In the genomic region with DNA sequence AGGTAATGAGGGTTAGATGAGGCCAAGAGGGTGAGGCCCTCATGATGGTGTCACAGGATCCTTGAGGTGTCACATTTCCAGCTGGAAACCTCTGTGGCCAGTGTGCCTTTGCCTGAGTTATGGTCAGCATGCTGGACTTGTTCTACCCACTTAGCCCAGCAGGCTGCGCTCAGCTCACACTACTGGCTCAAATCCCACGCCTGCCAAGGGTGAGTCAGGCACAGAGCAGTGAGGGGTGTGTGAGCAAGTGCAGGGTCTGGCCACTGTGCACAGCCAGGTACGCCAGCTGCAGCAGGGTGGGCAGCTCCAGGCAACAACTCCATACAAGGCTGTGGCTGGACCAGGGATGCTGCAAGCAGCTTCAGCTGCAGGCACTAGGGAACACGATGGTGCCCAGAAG, we compare ENCODE assay signal across 8 cellular contexts.
A peak's percentile ranks its signal among the peaks of the same experiment; 100 is the strongest.
DNase-seq lines count a peak whose midpoint lies in the region; ATAC-seq, FAIRE-seq and TF ChIP-seq lines count a peak whose summit lies in the region.

No MANE protein-coding gene starts in this region.

- no peaks in the 10 kb centered on the region for H3K4me1 ChIP-seq in right atrium auricular region

- TF ChIP-seq CTCF in activated CD8-positive, alpha-beta T cell treated with anti-CD3 and anti-CD28 coated beads for 36 hours (IDR thresholded peaks at IDR 0.05), result no peak
- TF ChIP-seq CTCF in right atrium auricular region (IDR thresholded peaks at IDR 0.05), result peak; percentile 17 to 57

- no peak for ATAC-seq in activated CD8-positive, alpha-beta T cell treated with anti-CD3 and anti-CD28 coated beads for 36 hours
- ATAC-seq in activated CD8-positive, alpha-beta T cell treated with anti-CD3 and anti-CD28 coated beads, Interleukin-2, amount 10 ng/mL, durations not matched to agents 7 days and 5 days, result no peak
- no peak for ATAC-seq in GM18873 (IDR thresholded peaks at IDR 0.05; ENCODE audit: low FRiP score, unreplicated experiment)
- ATAC-seq in HG03196 (IDR thresholded peaks at IDR 0.05; ENCODE audit: unreplicated experiment), result no peak

- H3K36me3 Mint-ChIP-seq in activated CD8-positive, alpha-beta T cell treated with anti-CD3 and anti-CD28 coated beads for 36 hours (ENCODE audit: low read depth), result no peaks in the 10 kb centered on the region
- no peaks in the 10 kb centered on the region for H3K36me3 Mint-ChIP-seq in activated CD8-positive, alpha-beta T cell treated with anti-CD3 and anti-CD28 coated beads, Interleukin-2, amount 10 ng/mL, durations not matched to agents 7 days and 5 days (ENCODE audit: low read depth)
- no peaks in the 10 kb centered on the region for H3K36me3 Mint-ChIP-seq in activated CD4-positive, alpha-beta memory T cell treated with anti-CD3 and anti-CD28 coated beads, Interleukin-2, amount 10 ng/mL, durations not matched to agents 7 days and 5 days (ENCODE audit: low read depth)

- H3K9me3 ChIP-seq in right atrium auricular region, result no peaks in the 10 kb centered on the region

- POLR2A ChIA-PET in activated CD8-positive, alpha-beta T cell treated with anti-CD3 and anti-CD28 coated beads for 36 hours (lab: Charles Lee), result no interaction called here
- POLR2A ChIA-PET in activated CD8-positive, alpha-beta T cell treated with anti-CD3 and anti-CD28 coated beads, Interleukin-2, amount 10 ng/mL, durations not matched to agents 7 days and 5 days (lab: Charles Lee), result no interaction called here
- POLR2A ChIA-PET in activated CD4-positive, alpha-beta memory T cell treated with anti-CD3 and anti-CD28 coated beads, Interleukin-2, amount 10 ng/mL, durations not matched to agents 7 days and 5 days (lab: Charles Lee), result no interaction called here

- CTCF ChIA-PET in activated CD8-positive, alpha-beta T cell treated with anti-CD3 and anti-CD28 coated beads for 36 hours (lab: Charles Lee), result no interaction called here
- CTCF ChIA-PET in activated CD8-positive, alpha-beta T cell treated with anti-CD3 and anti-CD28 coated beads, Interleukin-2, amount 10 ng/mL, durations not matched to agents 7 days and 5 days (lab: Charles Lee), result no interaction called here
- CTCF ChIA-PET in activated CD4-positive, alpha-beta memory T cell treated with anti-CD3 and anti-CD28 coated beads, Interleukin-2, amount 10 ng/mL, durations not matched to agents 7 days and 5 days (lab: Charles Lee), result no interaction called here

- intact Hi-C loops in activated CD8-positive, alpha-beta T cell treated with anti-CD3 and anti-CD28 coated beads for 36 hours (cut with micrococcal nuclease), result no loop called here

- H3K27me3 Mint-ChIP-seq in activated CD8-positive, alpha-beta T cell treated with anti-CD3 and anti-CD28 coated beads for 36 hours, result no peaks in the 10 kb centered on the region
- no peaks in the 10 kb centered on the region for H3K27me3 Mint-ChIP-seq in activated CD8-positive, alpha-beta T cell treated with anti-CD3 and anti-CD28 coated beads, Interleukin-2, amount 10 ng/mL, durations not matched to agents 7 days and 5 days (ENCODE audit: low read depth)
- no peaks in the 10 kb centered on the region for H3K27me3 Mint-ChIP-seq in activated CD4-positive, alpha-beta memory T cell treated with anti-CD3 and anti-CD28 coated beads, Interleukin-2, amount 10 ng/mL, durations not matched to agents 7 days and 5 days

- peak; percentile 2 for DNase-seq in activated CD8-positive, alpha-beta T cell treated with anti-CD3 and anti-CD28 coated beads for 36 hours
- DNase-seq in activated CD8-positive, alpha-beta T cell treated with anti-CD3 and anti-CD28 coated beads, Interleukin-2, amount 10 ng/mL, durations not matched to agents 7 days and 5 days, result no peak
- peak; percentile 18 for DNase-seq in RCC 7860 (ENCODE audit: low spot score)
- DNase-seq in right atrium auricular region (ENCODE audit: low spot score), result no peak
- peak; percentile 66 for DNase-seq in superior temporal gyrus (ENCODE audit: extremely low spot score)
- no peak for DNase-seq in activated CD4-positive, alpha-beta memory T cell treated with anti-CD3 and anti-CD28 coated beads, Interleukin-2, amount 10 ng/mL, durations not matched to agents 7 days and 5 days

- H3K27ac ChIP-seq in right atrium auricular region, result no peak overlapping the region

- no peak overlapping the region for H3K27ac Mint-ChIP-seq in activated CD8-positive, alpha-beta T cell treated with anti-CD3 and anti-CD28 coated beads for 36 hours
- no peak overlapping the region for H3K27ac Mint-ChIP-seq in activated CD8-positive, alpha-beta T cell treated with anti-CD3 and anti-CD28 coated beads, Interleukin-2, amount 10 ng/mL, durations not matched to agents 7 days and 5 days
- no peak overlapping the region for H3K27ac Mint-ChIP-seq in activated CD4-positive, alpha-beta memory T cell treated with anti-CD3 and anti-CD28 coated beads, Interleukin-2, amount 10 ng/mL, durations not matched to agents 7 days and 5 days

- H3K4me1 Mint-ChIP-seq in activated CD8-positive, alpha-beta T cell treated with anti-CD3 and anti-CD28 coated beads for 36 hours (ENCODE audit: low read depth), result no peaks in the 10 kb centered on the region
- no peaks in the 10 kb centered on the region for H3K4me1 Mint-ChIP-seq in activated CD8-positive, alpha-beta T cell treated with anti-CD3 and anti-CD28 coated beads, Interleukin-2, amount 10 ng/mL, durations not matched to agents 7 days and 5 days (ENCODE audit: low read depth)
- H3K4me1 Mint-ChIP-seq in activated CD4-positive, alpha-beta memory T cell treated with anti-CD3 and anti-CD28 coated beads, Interleukin-2, amount 10 ng/mL, durations not matched to agents 7 days and 5 days, result no peaks in the 10 kb centered on the region

- H3K9me3 Mint-ChIP-seq in activated CD8-positive, alpha-beta T cell treated with anti-CD3 and anti-CD28 coated beads for 36 hours, result peaks cover 6% of the 10 kb centered on the region
- no peaks in the 10 kb centered on the region for H3K9me3 Mint-ChIP-seq in activated CD8-positive, alpha-beta T cell treated with anti-CD3 and anti-CD28 coated beads, Interleukin-2, amount 10 ng/mL, durations not matched to agents 7 days and 5 days (ENCODE audit: insufficient read depth)
- H3K9me3 Mint-ChIP-seq in activated CD4-positive, alpha-beta memory T cell treated with anti-CD3 and anti-CD28 coated beads, Interleukin-2, amount 10 ng/mL, durations not matched to agents 7 days and 5 days, result no peaks in the 10 kb centered on the region

- no peak overlapping the region for H3K4me3 ChIP-seq in right atrium auricular region

- FAIRE-seq in RCC 7860 (lab: Jason Lieb, UNC), result no peak

- H3K36me3 ChIP-seq in right atrium auricular region, result no peaks in the 10 kb centered on the region

- H3K4me3 Mint-ChIP-seq in activated CD8-positive, alpha-beta T cell treated with anti-CD3 and anti-CD28 coated beads for 36 hours, result no peak overlapping the region
- H3K4me3 Mint-ChIP-seq in activated CD8-positive, alpha-beta T cell treated with anti-CD3 and anti-CD28 coated beads, Interleukin-2, amount 10 ng/mL, durations not matched to agents 7 days and 5 days, result no peak overlapping the region
- H3K4me3 Mint-ChIP-seq in activated CD4-positive, alpha-beta memory T cell treated with anti-CD3 and anti-CD28 coated beads, Interleukin-2, amount 10 ng/mL, durations not matched to agents 7 days and 5 days, result no peak overlapping the region

- no peaks in the 10 kb centered on the region for H3K27me3 ChIP-seq in right atrium auricular region

Comparison
In these comparisons a context has a peak if more than half of its experiments do, and no peak if none do; other contexts are left out.
1. DNase-seq: peak in activated CD8-positive, alpha-beta T cell treated with anti-CD3 and anti-CD28 coated beads for 36 hours (single experiment), RCC 7860 (single experiment) and superior temporal gyrus (single experiment); none in activated CD8-positive, alpha-beta T cell treated with anti-CD3 and anti-CD28 coated beads, Interleukin-2, amount 10 ng/mL, durations not matched to agents 7 days and 5 days (single experiment), right atrium auricular region (single experiment) and activated CD4-positive, alpha-beta memory T cell treated with anti-CD3 and anti-CD28 coated beads, Interleukin-2, amount 10 ng/mL, durations not matched to agents 7 days and 5 days (single experiment).